ENCODE assay signal across 12 cellular contexts in genomic region chr1:12150456-12151200, GRCh38. TPM values are rescaled to one million over a fixed set of nuclear protein-coding genes. Genes with fewer than 3 reads are reported as not detected.
DNase-seq lines count a peak whose midpoint lies in the region; ATAC-seq, FAIRE-seq and TF ChIP-seq lines count a peak whose summit lies in the region.
"Had no signal": no experiment of that assay in that cellular context is flagged by ENCODE, and none has a peak within 500 bp of the region (broad histone marks: within the 10 kb centered on the region; RNA-seq: fewer than 3 reads in every experiment).

No MANE protein-coding gene starts in this region.

- peak overlapping the region; percentile 77 to 89 (median 84) for H3K27ac ChIP-seq in Peyer's patch
- no peak overlapping the region for H3K27ac ChIP-seq in H1 (ENCODE audit: low read depth, low read length)
- H3K27ac ChIP-seq in spleen, result peak overlapping the region; percentile 88 to 99 (median 96)
- no peak overlapping the region for H3K27ac ChIP-seq in WERI-Rb-1

- H3K27me3 ChIP-seq in Peyer's patch (no peaks in the 10 kb centered on the region), H1 (replicated peaks in 1 of 4; ENCODE audit: control insufficient read depth in 3 of 4, extremely low read depth in 1 of 4, insufficient read depth in 3 of 4, low read length in 3 of 4) (peaks cover 0 to 2% (median 0%) of the 10 kb centered on the region in 4 experiments; a peak in 1 of 7 replicates), spleen (replicated peaks in 1 of 7) (no peaks in the 10 kb centered on the region), WERI-Rb-1 (ENCODE audit: insufficient read depth, low read depth, severe bottlenecking) (peaks cover 3% of the 10 kb centered on the region)

- no peak for ATAC-seq in HG03520 (IDR thresholded peaks at IDR 0.05; ENCODE audit: unreplicated experiment)

- no peak overlapping the region for H3K14ac ChIP-seq in H1 (ENCODE audit: insufficient read length)

- no peak overlapping the region for H3K23ac ChIP-seq in H1 (ENCODE audit: insufficient read length)

- intact Hi-C loops in spleen (cut with DNase I; ENCODE audit: low total_unique reads), result no loop called here

- TF ChIP-seq POLR2A in GM19099 (IDR thresholded peaks at IDR 0.05; ENCODE audit: extremely low read depth, insufficient read length, low read depth) (peak; percentile 30), Peyer's patch (IDR thresholded peaks at IDR 0.05) (no peak), H1 (IDR thresholded peaks at IDR 0.05; ENCODE audit: control extremely low read depth in 1 of 2, low read depth in 2 of 2, low read length in 2 of 2) (no peak), spleen (IDR thresholded peaks at IDR 0.05) (peak in 1 of 3 donors; percentile 57)

- no peak overlapping the region for H3K4me3 ChIP-seq in Peyer's patch
- H3K4me3 ChIP-seq in H1 (ENCODE audit: extremely low read depth in 1 of 4, insufficient read depth in 2 of 4, low read depth in 3 of 4, low read length in 4 of 4), result no peak overlapping the region
- H3K4me3 ChIP-seq in spleen, result peak overlapping the region in 2 of 8 donors; percentile 7 to 61
- no peak overlapping the region for H3K4me3 ChIP-seq in WERI-Rb-1 (ENCODE audit: low read depth, low read length)

- no peaks in the 10 kb centered on the region for H3K23me2 ChIP-seq in H1 (ENCODE audit: low read depth, low read length)

- H4K91ac ChIP-seq in H1 (replicated peaks; ENCODE audit: insufficient read length, low read length), result no peak overlapping the region

- CTCF ChIA-PET in H1 (lab: Charles Lee; ENCODE audit: partially characterized antibody), result interaction anchor here (0.7 to 9.2 kb wide), 10 partner anchors 10 to 189 kb away, joined by 3 to 79 read pairs (median 4); no protein-coding TSS in a partner anchor

- POLR2A ChIA-PET in H1 (lab: Charles Lee; ENCODE audit: partially characterized antibody), result interaction anchor here (0.5 to 1.0 kb wide), 3 partner anchors 14 to 64 kb away, joined by 3 to 4 read pairs (median 3); no protein-coding TSS in a partner anchor

- peak overlapping the region; percentile 75; the same call in 1 of the 2 replicates for H2BK12ac ChIP-seq in H1 (ENCODE audit: low read depth, low read length)

- TF ChIP-seq EP300 in H1 (IDR thresholded peaks at IDR 0.05; ENCODE audit: borderline replicate concordance in 1 of 2, low read depth in 2 of 2, low read length in 2 of 2), result no peak

- no peak overlapping the region for H4K5ac ChIP-seq in H1 (ENCODE audit: insufficient read length, low read depth, low read length)

- DNase-seq in Peyer's patch, result peak in 2 of 3 donors; percentile 57 to 67
- DNase-seq in H1 (ENCODE audit: low read depth in 1 of 2, low spot score in 2 of 2), result no peak
- DNase-seq in spleen, result no peak
- no peak for DNase-seq in HTR-8/SVneo (ENCODE audit: insufficient read length, low spot score)
- DNase-seq in WERI-Rb-1, result no peak
- no peak for DNase-seq in superior temporal gyrus (ENCODE audit: extremely low spot score)
- DNase-seq: NCI-H226, T-helper 9 cell had no signal

- H2AFZ ChIP-seq in H1 (ENCODE audit: low read length), result no peak overlapping the region

- FAIRE-seq in H1 (lab: Jason Lieb, UNC) (no peak), HTR-8/SVneo (lab: Jason Lieb, UNC) (no peak)
- FAIRE-seq: astrocyte, frontal cortex had no signal

- H3K36me3 ChIP-seq in Peyer's patch, result no peaks in the 10 kb centered on the region
- no peaks in the 10 kb centered on the region for H3K36me3 ChIP-seq in H1 (ENCODE audit: control insufficient read depth in 2 of 4, insufficient read depth in 4 of 4, low read length in 3 of 4)
- H3K36me3 ChIP-seq in spleen, result no peaks in the 10 kb centered on the region
- no peaks in the 10 kb centered on the region for H3K36me3 ChIP-seq in WERI-Rb-1

- H2AK5ac ChIP-seq in H1 (ENCODE audit: low read depth, low read length), result no peak overlapping the region

- H3K4me2 ChIP-seq in H1 (ENCODE audit: insufficient read depth in 1 of 2, low read depth in 2 of 2, low read length in 2 of 2), result no peak overlapping the region

- WGBS in H1 (ENCODE audit: extremely low coverage in 1 of 2, insufficient coverage in 1 of 2, insufficient read length in 1 of 2, insufficient replicate concordance in 2 of 2, low coverage in 1 of 2, low lambda C conversion rate in 2 of 2, missing lambda C conversion rate in 1 of 2), 2 experiments, result 86% methylated on average over 9 of the region's 9 CpGs; no CpG with 5 or more reads in 1 of the 2 experiments
- 13 to 35% (median 29%) methylated on average over 9 of the region's 9 CpGs for WGBS in spleen, 5 donors

- TF ChIP-seq CTCF in Peyer's patch (IDR thresholded peaks at IDR 0.05) (no peak), H1 (IDR thresholded peaks at IDR 0.05; ENCODE audit: control extremely low read depth in 1 of 3, insufficient read depth in 1 of 3, low read depth in 1 of 3, low read length in 3 of 3) (no peak), spleen (IDR thresholded peaks at IDR 0.05 in 8 of 11, conservative IDR thresholded peaks at IDR 0.05 in 3 of 11) (peak in 2 of 11 experiments; percentile 21 to 30), WERI-Rb-1 (IDR thresholded peaks at IDR 0.05; ENCODE audit: low read depth, low read length) (no peak)

- no peak overlapping the region for H2BK120ac ChIP-seq in H1 (replicated peaks; ENCODE audit: low read depth, low read length)

- no peak for TF ChIP-seq RAD21 in H1 (IDR thresholded peaks at IDR 0.05 in 1 of 2, conservative IDR thresholded peaks at IDR 0.05 in 1 of 2; ENCODE audit: low read depth in 2 of 2, low read length in 2 of 2)

- no peak overlapping the region for H3K9ac ChIP-seq in H1 (replicated peaks in 1 of 4; ENCODE audit: extremely low read depth in 1 of 4, low read depth in 3 of 4, low read length in 3 of 4)

- H3K79me2 ChIP-seq in H1 (ENCODE audit: control insufficient read depth in 1 of 2, insufficient read depth in 2 of 2, low read length in 2 of 2), result no peaks in the 10 kb centered on the region

- H3K9me3 ChIP-seq in Peyer's patch (no peaks in the 10 kb centered on the region), H1 (ENCODE audit: insufficient read depth in 2 of 2, low read depth in 1 of 2, low read length in 1 of 2) (no peaks in the 10 kb centered on the region; a peak in 1 of 4 replicates), spleen (peaks cover 0 to 6% (median 0%) of the 10 kb centered on the region in 8 donors), WERI-Rb-1 (ENCODE audit: severe bottlenecking) (no peaks in the 10 kb centered on the region)

- no peaks in the 10 kb centered on the region for H4K20me1 ChIP-seq in H1 (replicated peaks in 1 of 2; ENCODE audit: control insufficient read depth in 1 of 2, insufficient read depth in 2 of 2, low read length in 2 of 2)

- no peaks in the 10 kb centered on the region for H3K79me1 ChIP-seq in H1 (ENCODE audit: low read depth, low read length)

- H2BK5ac ChIP-seq in H1 (ENCODE audit: low read depth, low read length), result no peak overlapping the region

- no peak overlapping the region for H2BK15ac ChIP-seq in H1 (ENCODE audit: low read length)

- peaks cover 7 to 67% (median 57%) of the 10 kb centered on the region in 4 donors for H3K4me1 ChIP-seq in Peyer's patch
- peaks cover 0 to 5% (median 3%) of the 10 kb centered on the region in 4 experiments; a peak in 5 of 7 replicates for H3K4me1 ChIP-seq in H1 (replicated peaks in 1 of 4; ENCODE audit: control insufficient read depth in 3 of 4, insufficient read depth in 4 of 4, low read length in 3 of 4)
- H3K4me1 ChIP-seq in spleen, result peaks cover 59 to 100% (median 86%) of the 10 kb centered on the region in 6 donors

- H4K8ac ChIP-seq in H1 (ENCODE audit: extremely low read depth, insufficient read depth, low read length), result no peak overlapping the region; the same call in 1 of the 2 replicates

- no peak overlapping the region for H2BK20ac ChIP-seq in H1 (ENCODE audit: low read length)

- H3K18ac ChIP-seq in H1 (ENCODE audit: extremely low read depth, low read length), result no peak overlapping the region; the same call in 1 of the 2 replicates

- H3K4ac ChIP-seq in H1 (replicated peaks; ENCODE audit: insufficient read length, low read depth, low read length), result no peak overlapping the region

- H3K56ac ChIP-seq in H1 (replicated peaks; ENCODE audit: insufficient read length, low read depth, low read length), result no peak overlapping the region

TF ChIP-seq in H1, 55 proteins besides CTCF, POLR2A, EP300 and RAD21:
- TF ChIP-seq E2F6 (IDR thresholded peaks at IDR 0.05) (no peak), CTBP2 (IDR thresholded peaks at IDR 0.05; ENCODE audit: borderline replicate concordance, insufficient read depth, insufficient read length, low read length) (no peak), SUZ12 (IDR thresholded peaks at IDR 0.05; ENCODE audit: low read length) (no peak), SAP30 (IDR thresholded peaks at IDR 0.05; ENCODE audit: insufficient read depth, insufficient replicate concordance, low read length) (no peak), KDM5A (IDR thresholded peaks at IDR 0.05; ENCODE audit: low read length) (no peak)

RNA-seq across cellular contexts. Expression of gene TNFRSF1B, which starts 16.2 kb away (rescaled TPM):
- total RNA-seq in Peyer's patch, result 10 to 100 TPM; 37.1 to 92.8 (median 64.0) TPM
- 2.8 and 2.9 TPM in 2 replicates for total RNA-seq in H1 (2021; fragmentation: NEBNext Ultra II Directional; extraction: Animal tissue kit (Norgen Biotek cat#: 25700))
- polyA plus RNA-seq in H1 (2011; rRNA removed), result 1.7 and 2.4 TPM in 2 replicates
- polyA plus RNA-seq in H1 (2011; cell fraction: cytosol; rRNA removed), result 1.8 TPM
- polyA plus RNA-seq in H1 (2011; cell fraction: nucleus; rRNA removed), result 2.5 TPM
- 1.3 to 2.6 TPM (median 2.1 TPM) in 4 replicates for polyA plus RNA-seq in H1 (2012, experiment 1 of 2)
- 1.3 TPM for polyA plus RNA-seq in H1 (2012, experiment 2 of 2)
- polyA plus RNA-seq in H1 (2013, experiment 1 of 2), result 2.9 TPM
- polyA plus RNA-seq in H1 (2013, experiment 2 of 2), result 3.5 TPM
- polyA minus RNA-seq in H1 (2011; rRNA and poly(A)+ RNA removed), result 1.1 and 1.5 TPM in 2 replicates
- 0.88 TPM for polyA minus RNA-seq in H1 (2011; cell fraction: cytosol; rRNA and poly(A)+ RNA removed)
- 0.90 TPM for polyA minus RNA-seq in H1 (2011; cell fraction: nucleus; rRNA and poly(A)+ RNA removed)
- total RNA-seq in spleen, result 100 to 1,000 TPM; 142 to 233 (median 183) TPM
- polyA plus RNA-seq in spleen, result 10 to 100 TPM; 28.5 to 63.2 (median 36.8) TPM

Comparison
In these comparisons a context has a peak if more than half of its experiments do, and no peak if none do; other contexts are left out.
1. DNase-seq: peak in Peyer's patch (2 of 3); none in H1 (0 of 2), spleen (single experiment), HTR-8/SVneo (single experiment), WERI-Rb-1 (single experiment) and superior temporal gyrus (single experiment).
2. H3K27ac ChIP-seq: peak in Peyer's patch (4 of 4) and spleen (8 of 8); none in H1 (single experiment) and WERI-Rb-1 (single experiment).